8 cellular contexts compared by ENCODE assay signal in genomic region chr1:9249534-9250335, GRCh38. TPM values are rescaled to one million over a fixed set of nuclear protein-coding genes. Genes with fewer than 3 reads are reported as not detected.
DNase-seq lines count a peak whose midpoint lies in the region; ATAC-seq and TF ChIP-seq lines count a peak whose summit lies in the region.

No MANE protein-coding gene starts in this region.

- no peak overlapping the region for H3K4me3 Mint-ChIP-seq in activated CD4-positive, alpha-beta memory T cell treated with anti-CD3 and anti-CD28 coated beads for 36 hours
- no peak overlapping the region for H3K4me3 Mint-ChIP-seq in progenitor cell of endocrine pancreas (ENCODE audit: low read depth)

- TF ChIP-seq CTCF in C4-2B (conservative IDR thresholded peaks at IDR 0.05): no peak; the same call in 1 of the 2 replicates
- TF ChIP-seq CTCF in HL-60 (IDR thresholded peaks at IDR 0.05; ENCODE audit: insufficient read depth, low read length): peak; percentile 82
- peak; percentile 60 for TF ChIP-seq CTCF in foreskin fibroblast (IDR thresholded peaks at IDR 0.05; ENCODE audit: low read depth, low read length)
- TF ChIP-seq CTCF in progenitor cell of endocrine pancreas (IDR thresholded peaks at IDR 0.05; ENCODE audit: unreplicated experiment): peak; percentile 61

- no peak for ATAC-seq in GM21717 (IDR thresholded peaks at IDR 0.05; ENCODE audit: unreplicated experiment)

- peaks cover 2% of the 10 kb centered on the region for H3K4me1 Mint-ChIP-seq in activated CD4-positive, alpha-beta memory T cell treated with anti-CD3 and anti-CD28 coated beads for 36 hours (ENCODE audit: low read depth)
- H3K4me1 Mint-ChIP-seq in progenitor cell of endocrine pancreas (ENCODE audit: low read depth): peaks cover 17% of the 10 kb centered on the region

- no peaks in the 10 kb centered on the region for H3K27me3 Mint-ChIP-seq in activated CD4-positive, alpha-beta memory T cell treated with anti-CD3 and anti-CD28 coated beads for 36 hours
- H3K27me3 Mint-ChIP-seq in progenitor cell of endocrine pancreas: no peaks in the 10 kb centered on the region

- no peak overlapping the region for H3K4me3 ChIP-seq in HL-60 (replicated peaks; ENCODE audit: insufficient read depth, low read length)
- no peak overlapping the region for H3K4me3 ChIP-seq in foreskin fibroblast (ENCODE audit: low read depth in 1 of 2, low read length in 2 of 2)

- CTCF ChIA-PET in activated CD4-positive, alpha-beta memory T cell treated with anti-CD3 and anti-CD28 coated beads for 36 hours (lab: Charles Lee): interaction anchor here (0.6 to 5.2 kb wide), 17 partner anchors 10 to 373 kb away, joined by 3 to 51 read pairs (median 4); partner anchors contain the start of gene H6PD

- POLR2A ChIA-PET in activated CD4-positive, alpha-beta memory T cell treated with anti-CD3 and anti-CD28 coated beads for 36 hours (lab: Charles Lee): no interaction called here

- DNase-seq in HL-60 (ENCODE audit: low read depth in 1 of 2, low spot score in 1 of 2): peak in 1 of 2 experiments; percentile 77
- peak; percentile 59 for DNase-seq in activated CD4-positive, alpha-beta memory T cell treated with anti-CD3 and anti-CD28 coated beads for 36 hours
- DNase-seq in foreskin fibroblast: peak in 1 of 2 donors; percentile 60
- DNase-seq in progenitor cell of endocrine pancreas (ENCODE audit: low spot score, unreplicated experiment): peak; percentile 36
- DNase-seq in DMS153 treated with DMSO at 0.1 percent for 48 hours (lab: John Stamatoyannopoulos, UW; ENCODE audit: unreplicated experiment): no peak
- no peak for DNase-seq in epidermal melanocyte (ENCODE audit: insufficient read length, low spot score)

- no peak overlapping the region for H3K27ac Mint-ChIP-seq in activated CD4-positive, alpha-beta memory T cell treated with anti-CD3 and anti-CD28 coated beads for 36 hours
- H3K27ac Mint-ChIP-seq in progenitor cell of endocrine pancreas: peak overlapping the region; percentile 56

- intact Hi-C loops in activated CD4-positive, alpha-beta memory T cell treated with anti-CD3 and anti-CD28 coated beads for 36 hours (cut with micrococcal nuclease): no loop called here

- peaks cover 1% of the 10 kb centered on the region for H3K36me3 Mint-ChIP-seq in activated CD4-positive, alpha-beta memory T cell treated with anti-CD3 and anti-CD28 coated beads for 36 hours
- H3K36me3 Mint-ChIP-seq in progenitor cell of endocrine pancreas (ENCODE audit: insufficient read depth): peaks cover 8% of the 10 kb centered on the region

- no peaks in the 10 kb centered on the region for H3K9me3 Mint-ChIP-seq in activated CD4-positive, alpha-beta memory T cell treated with anti-CD3 and anti-CD28 coated beads for 36 hours
- no peaks in the 10 kb centered on the region for H3K9me3 Mint-ChIP-seq in progenitor cell of endocrine pancreas (ENCODE audit: low read depth)

- H3K27ac ChIP-seq in C4-2B: peak overlapping the region; percentile 7; the same call in 1 of the 2 replicates
- 0 out of 2 replicates have a peak overlapping the region, but pooled peaks have one; percentile 6 for H3K27ac ChIP-seq in HL-60 (replicated peaks)

- no peaks in the 10 kb centered on the region for H3K27me3 ChIP-seq in HL-60 (ENCODE audit: insufficient read depth, poor library complexity, severe bottlenecking)

RNA-seq across cellular contexts. Expression of gene H6PD, which starts 15.2 kb away (rescaled TPM):
- total RNA-seq in activated CD4-positive, alpha-beta memory T cell treated with anti-CD3 and anti-CD28 coated beads for 36 hours: 10 to 100 TPM in 1 of 2 experiments, 1 to 10 TPM in 1; 9.3 to 10.4 TPM
- 36.0 and 36.2 TPM in 2 replicates for total RNA-seq in progenitor cell of endocrine pancreas

RNA-seq across cellular contexts. Expression of gene SPSB1, which starts 43.0 kb away (rescaled TPM):
- total RNA-seq in activated CD4-positive, alpha-beta memory T cell treated with anti-CD3 and anti-CD28 coated beads for 36 hours: 10 to 100 TPM; 11.0 to 12.5 TPM
- 5.5 and 6.6 TPM in 2 replicates for total RNA-seq in progenitor cell of endocrine pancreas

Comparison
In these comparisons a context has a peak if more than half of its experiments do, and no peak if none do; other contexts are left out.
1. DNase-seq: peak in activated CD4-positive, alpha-beta memory T cell treated with anti-CD3 and anti-CD28 coated beads for 36 hours (single experiment) and progenitor cell of endocrine pancreas (single experiment); none in DMS153 treated with DMSO at 0.1 percent for 48 hours (single experiment) and epidermal melanocyte (single experiment).